1 cellular context compared by ENCODE assay signal in the genomic region with DNA sequence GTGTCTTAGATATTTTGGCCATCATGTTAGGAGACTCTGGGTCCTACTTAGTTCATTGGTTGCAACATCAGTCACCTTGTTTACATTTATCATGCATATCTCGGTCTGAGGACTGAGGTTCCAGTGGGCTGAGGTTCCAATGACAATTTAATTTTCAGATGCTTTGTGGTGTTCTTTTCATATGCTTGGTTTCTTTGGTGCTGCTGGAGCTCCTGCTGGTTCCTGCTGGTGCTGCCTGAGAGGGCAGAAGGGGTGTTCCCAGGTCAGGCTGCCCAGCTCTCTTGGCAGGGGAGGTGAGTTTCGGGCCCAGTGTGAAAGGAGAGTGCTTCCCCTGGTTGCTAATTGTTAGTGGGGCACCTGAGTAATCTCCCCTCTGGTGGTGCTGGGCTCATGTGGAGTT.
TF ChIP-seq lines count a peak whose summit lies in the region.

No MANE protein-coding gene starts in this region.

TF ChIP-seq in GM23338, 12 proteins besides CTCF, POLR2A, EP300 and RAD21 (continued from another document):
- TF ChIP-seq REST (IDR thresholded peaks at IDR 0.05; ENCODE audit: unreplicated experiment) (no peak), ZNF331 (CRISPR knock-in tag; IDR thresholded peaks at IDR 0.05; ENCODE audit: low read depth) (no peak)
- TF ChIP-seq, protein P1, sequence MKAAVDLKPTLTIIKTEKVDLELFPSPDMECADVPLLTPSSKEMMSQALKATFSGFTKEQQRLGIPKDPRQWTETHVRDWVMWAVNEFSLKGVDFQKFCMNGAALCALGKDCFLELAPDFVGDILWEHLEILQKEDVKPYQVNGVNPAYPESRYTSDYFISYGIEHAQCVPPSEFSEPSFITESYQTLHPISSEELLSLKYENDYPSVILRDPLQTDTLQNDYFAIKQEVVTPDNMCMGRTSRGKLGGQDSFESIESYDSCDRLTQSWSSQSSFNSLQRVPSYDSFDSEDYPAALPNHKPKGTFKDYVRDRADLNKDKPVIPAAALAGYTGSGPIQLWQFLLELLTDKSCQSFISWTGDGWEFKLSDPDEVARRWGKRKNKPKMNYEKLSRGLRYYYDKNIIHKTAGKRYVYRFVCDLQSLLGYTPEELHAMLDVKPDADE (IDR thresholded peaks at IDR 0.05): no peak
- TF ChIP-seq, protein P2, sequence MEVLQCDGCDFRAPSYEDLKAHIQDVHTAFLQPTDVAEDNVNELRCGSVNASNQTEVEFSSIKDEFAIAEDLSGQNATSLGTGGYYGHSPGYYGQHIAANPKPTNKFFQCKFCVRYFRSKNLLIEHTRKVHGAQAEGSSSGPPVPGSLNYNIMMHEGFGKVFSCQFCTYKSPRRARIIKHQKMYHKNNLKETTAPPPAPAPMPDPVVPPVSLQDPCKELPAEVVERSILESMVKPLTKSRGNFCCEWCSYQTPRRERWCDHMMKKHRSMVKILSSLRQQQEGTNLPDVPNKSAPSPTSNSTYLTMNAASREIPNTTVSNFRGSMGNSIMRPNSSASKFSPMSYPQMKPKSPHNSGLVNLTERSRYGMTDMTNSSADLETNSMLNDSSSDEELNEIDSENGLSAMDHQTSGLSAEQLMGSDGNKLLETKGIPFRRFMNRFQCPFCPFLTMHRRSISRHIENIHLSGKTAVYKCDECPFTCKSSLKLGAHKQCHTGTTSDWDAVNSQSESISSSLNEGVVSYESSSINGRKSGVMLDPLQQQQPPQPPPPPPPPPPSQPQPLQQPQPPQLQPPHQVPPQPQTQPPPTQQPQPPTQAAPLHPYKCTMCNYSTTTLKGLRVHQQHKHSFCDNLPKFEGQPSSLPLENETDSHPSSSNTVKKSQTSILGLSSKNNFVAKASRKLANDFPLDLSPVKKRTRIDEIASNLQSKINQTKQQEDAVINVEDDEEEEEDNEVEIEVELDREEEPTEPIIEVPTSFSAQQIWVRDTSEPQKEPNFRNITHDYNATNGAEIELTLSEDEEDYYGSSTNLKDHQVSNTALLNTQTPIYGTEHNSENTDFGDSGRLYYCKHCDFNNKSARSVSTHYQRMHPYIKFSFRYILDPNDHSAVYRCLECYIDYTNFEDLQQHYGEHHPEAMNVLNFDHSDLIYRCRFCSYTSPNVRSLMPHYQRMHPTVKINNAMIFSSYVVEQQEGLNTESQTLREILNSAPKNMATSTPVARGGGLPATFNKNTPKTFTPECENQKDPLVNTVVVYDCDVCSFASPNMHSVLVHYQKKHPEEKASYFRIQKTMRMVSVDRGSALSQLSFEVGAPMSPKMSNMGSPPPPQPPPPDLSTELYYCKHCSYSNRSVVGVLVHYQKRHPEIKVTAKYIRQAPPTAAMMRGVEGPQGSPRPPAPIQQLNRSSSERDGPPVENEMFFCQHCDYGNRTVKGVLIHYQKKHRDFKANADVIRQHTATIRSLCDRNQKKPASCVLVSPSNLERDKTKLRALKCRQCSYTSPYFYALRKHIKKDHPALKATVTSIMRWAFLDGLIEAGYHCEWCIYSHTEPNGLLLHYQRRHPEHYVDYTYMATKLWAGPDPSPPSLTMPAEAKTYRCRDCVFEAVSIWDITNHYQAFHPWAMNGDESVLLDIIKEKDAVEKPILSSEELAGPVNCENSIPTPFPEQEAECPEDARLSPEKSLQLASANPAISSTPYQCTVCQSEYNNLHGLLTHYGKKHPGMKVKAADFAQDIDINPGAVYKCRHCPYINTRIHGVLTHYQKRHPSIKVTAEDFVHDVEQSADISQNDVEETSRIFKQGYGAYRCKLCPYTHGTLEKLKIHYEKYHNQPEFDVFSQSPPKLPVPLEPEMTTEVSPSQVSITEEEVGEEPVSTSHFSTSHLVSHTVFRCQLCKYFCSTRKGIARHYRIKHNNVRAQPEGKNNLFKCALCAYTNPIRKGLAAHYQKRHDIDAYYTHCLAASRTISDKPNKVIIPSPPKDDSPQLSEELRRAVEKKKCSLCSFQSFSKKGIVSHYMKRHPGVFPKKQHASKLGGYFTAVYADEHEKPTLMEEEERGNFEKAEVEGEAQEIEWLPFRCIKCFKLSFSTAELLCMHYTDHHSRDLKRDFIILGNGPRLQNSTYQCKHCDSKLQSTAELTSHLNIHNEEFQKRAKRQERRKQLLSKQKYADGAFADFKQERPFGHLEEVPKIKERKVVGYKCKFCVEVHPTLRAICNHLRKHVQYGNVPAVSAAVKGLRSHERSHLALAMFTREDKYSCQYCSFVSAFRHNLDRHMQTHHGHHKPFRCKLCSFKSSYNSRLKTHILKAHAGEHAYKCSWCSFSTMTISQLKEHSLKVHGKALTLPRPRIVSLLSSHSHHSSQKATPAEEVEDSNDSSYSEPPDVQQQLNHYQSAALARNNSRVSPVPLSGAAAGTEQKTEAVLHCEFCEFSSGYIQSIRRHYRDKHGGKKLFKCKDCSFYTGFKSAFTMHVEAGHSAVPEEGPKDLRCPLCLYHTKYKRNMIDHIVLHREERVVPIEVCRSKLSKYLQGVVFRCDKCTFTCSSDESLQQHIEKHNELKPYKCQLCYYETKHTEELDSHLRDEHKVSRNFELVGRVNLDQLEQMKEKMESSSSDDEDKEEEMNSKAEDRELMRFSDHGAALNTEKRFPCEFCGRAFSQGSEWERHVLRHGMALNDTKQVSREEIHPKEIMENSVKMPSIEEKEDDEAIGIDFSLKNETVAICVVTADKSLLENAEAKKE (CRISPR knock-in tag; IDR thresholded peaks at IDR 0.05): no peak
TF ChIP-seq in GM23338: peak in this region for 0.
